24 cellular contexts compared by ENCODE assay signal in genomic region chr1:64251971-64252370, GRCh38. TPM values are rescaled to one million over a fixed set of nuclear protein-coding genes. Genes with fewer than 3 reads are reported as not detected.
DNase-seq lines count a peak whose midpoint lies in the region; ATAC-seq, FAIRE-seq and TF ChIP-seq lines count a peak whose summit lies in the region.
"Had no signal": no experiment of that assay in that cellular context is flagged by ENCODE, and none has a peak within 500 bp of the region (broad histone marks: within the 10 kb centered on the region; RNA-seq: fewer than 3 reads in every experiment).

No MANE protein-coding gene starts in this region.

- no peaks in the 10 kb centered on the region for H3K9me2 ChIP-seq in PC-3 (replicated peaks; ENCODE audit: low read length)

- POLR2A ChIA-PET in PC-3 (lab: Charles Lee; ENCODE audit: unreplicated experiment), result no interaction called here

- FAIRE-seq in D721Med (lab: Jason Lieb, UNC), result no peak

- no peaks in the 10 kb centered on the region for H3K4me1 ChIP-seq in PC-3 (ENCODE audit: insufficient read depth, low read length)
- H3K4me1 ChIP-seq: breast epithelium had no signal

- H3K79me2 ChIP-seq in PC-3 (ENCODE audit: low read length), result no peaks in the 10 kb centered on the region

- H3F3A ChIP-seq in PC-3 (ENCODE audit: low read length, unreplicated experiment), result no peaks in the 10 kb centered on the region

- DNase-seq in NCI-H82 (lab: John Stamatoyannopoulos, UW) (peak; percentile 22), NCI-H82 treated with DMSO at 0.1 percent for 48 hours (lab: John Stamatoyannopoulos, UW; ENCODE audit: unreplicated experiment) (no peak), PC-3 (no peak), epithelial cell of proximal tubule (ENCODE audit: low read depth) (no peak), D721Med (ENCODE audit: insufficient read length, low spot score) (no peak), omental fat pad (ENCODE audit: low spot score) (no peak)
- DNase-seq in activated naive CD4-positive, alpha-beta T cell treated with anti-CD3 and anti-CD28 coated beads for 36 hours, result no peak
- DNase-seq: ACHN; activated CD4-positive, alpha-beta memory T cell treated with anti-CD3 and anti-CD28 coated beads for 36 hours; activated T-cell treated with anti-CD3 and anti-CD28 coated beads, Interleukin-2, amount 50 U/mL, for 4 hours; CD4-positive, alpha-beta T cell; DND-41; left cardiac atrium; NCI-H2081 treated with DMSO at 0.1 percent for 48 hours; NCI-H748 treated with DMSO at 0.1 percent for 48 hours; retina; RPMI8226; stimulated activated naive CD8-positive, alpha-beta T cell treated with anti-CD3 and anti-CD28 coated beads, Interleukin-15, Interleukin-2, amounts not matched to agents 100 U/mL and 50 U/mL, for 24 hours; trophoblast cell had no signal

- no peaks in the 10 kb centered on the region for H4K20me1 ChIP-seq in PC-3 (ENCODE audit: low read length)

- BruUV-seq in PC-3 (replicated peaks; lab: Mats Ljungman, UMichigan), result no TSS peak

- H3K27ac ChIP-seq in PC-3 (ENCODE audit: low read length), result no peak overlapping the region
- H3K27ac ChIP-seq: breast epithelium had no signal

- H3K4me1 Mint-ChIP-seq in activated naive CD4-positive, alpha-beta T cell treated with anti-CD3 and anti-CD28 coated beads for 36 hours (ENCODE audit: low read depth), result no peaks in the 10 kb centered on the region
- H3K4me1 Mint-ChIP-seq: IgD-negative memory B cell had no signal

- no peak overlapping the region for H3K4me2 ChIP-seq in PC-3 (ENCODE audit: low read length)

- no peak overlapping the region for H3K4me3 Mint-ChIP-seq in activated naive CD4-positive, alpha-beta T cell treated with anti-CD3 and anti-CD28 coated beads for 36 hours
- H3K4me3 Mint-ChIP-seq: activated CD4-positive, alpha-beta memory T cell treated with anti-CD3 and anti-CD28 coated beads for 36 hours; activated naive CD8-positive, alpha-beta T cell; activated T-cell treated with anti-CD3 and anti-CD28 coated beads, Interleukin-2, amount 50 U/mL, for 4 hours; CD4-positive, alpha-beta T cell; IgD-negative memory B cell had no signal

- intact Hi-C loops in PC-3 (cut with micrococcal nuclease), result no loop called here
- intact Hi-C loops in activated naive CD4-positive, alpha-beta T cell treated with anti-CD3 and anti-CD28 coated beads for 36 hours (cut with micrococcal nuclease), result no loop called here

- H3K9ac ChIP-seq in PC-3 (ENCODE audit: low read length), result no peak overlapping the region

- no peak; the same call in 1 of the 2 replicates for ATAC-seq in PC-3
- no peak for ATAC-seq in GM21717 (IDR thresholded peaks at IDR 0.05; ENCODE audit: unreplicated experiment)
- no peak for ATAC-seq in omental fat pad (ENCODE audit: low FRiP score)
- ATAC-seq: activated T-cell treated with anti-CD3 and anti-CD28 coated beads, Interleukin-2, amount 50 U/mL, for 4 hours; left cardiac atrium; stimulated activated naive CD8-positive, alpha-beta T cell treated with anti-CD3 and anti-CD28 coated beads, Interleukin-15, Interleukin-2, amounts not matched to agents 100 U/mL and 50 U/mL, for 24 hours had no signal

- H3K27me3 ChIP-seq in PC-3 (ENCODE audit: low read length), result no peaks in the 10 kb centered on the region
- H3K27me3 ChIP-seq: breast epithelium had no signal

- no peak overlapping the region for H2AFZ ChIP-seq in PC-3 (ENCODE audit: low read length)

- no peak overlapping the region for H3K4me3 ChIP-seq in PC-3 (ENCODE audit: low read length)
- H3K4me3 ChIP-seq in epithelial cell of proximal tubule (ENCODE audit: low read depth, low read length), result no peak overlapping the region
- H3K4me3 ChIP-seq: breast epithelium had no signal

- H3K27me3 Mint-ChIP-seq in activated naive CD4-positive, alpha-beta T cell treated with anti-CD3 and anti-CD28 coated beads for 36 hours (ENCODE audit: low read depth), result peaks cover 15% of the 10 kb centered on the region

- no peaks in the 10 kb centered on the region for H3K36me3 ChIP-seq in PC-3 (ENCODE audit: low read depth, low read length)
- H3K36me3 ChIP-seq: breast epithelium had no signal

- H3K9me3 Mint-ChIP-seq in activated naive CD4-positive, alpha-beta T cell treated with anti-CD3 and anti-CD28 coated beads for 36 hours, result peaks cover 8% of the 10 kb centered on the region
- H3K9me3 Mint-ChIP-seq: activated CD4-positive, alpha-beta memory T cell treated with anti-CD3 and anti-CD28 coated beads for 36 hours; CD4-positive, alpha-beta T cell had no signal

- peak; percentile 43; the same call in 1 of the 2 replicates for TF ChIP-seq CTCF in PC-3 (conservative IDR thresholded peaks at IDR 0.05; ENCODE audit: low read depth, low read length)
- peak; percentile 29 for TF ChIP-seq CTCF in epithelial cell of proximal tubule (conservative IDR thresholded peaks at IDR 0.05; ENCODE audit: low read depth, low read length)
- TF ChIP-seq CTCF in D721Med (IDR thresholded peaks at IDR 0.05; ENCODE audit: insufficient read depth, missing control alignments), result no peak
- no peak for TF ChIP-seq CTCF in omental fat pad (IDR thresholded peaks at IDR 0.05)

- CTCF ChIA-PET in PC-3 (lab: Charles Lee), result no interaction called here
- CTCF ChIA-PET in activated naive CD4-positive, alpha-beta T cell treated with anti-CD3 and anti-CD28 coated beads for 36 hours (lab: Charles Lee), result interaction anchor here (0.6 kb wide), 1 partner anchor 67 kb away, joined by 3 read pairs; no protein-coding TSS in a partner anchor

- no peaks in the 10 kb centered on the region for H3K9me3 ChIP-seq in PC-3 (ENCODE audit: low read length)
- H3K9me3 ChIP-seq: breast epithelium had no signal

- H3K36me3 Mint-ChIP-seq in activated naive CD4-positive, alpha-beta T cell treated with anti-CD3 and anti-CD28 coated beads for 36 hours (ENCODE audit: low read depth), result no peaks in the 10 kb centered on the region
- H3K36me3 Mint-ChIP-seq: activated CD4-positive, alpha-beta memory T cell treated with anti-CD3 and anti-CD28 coated beads for 36 hours; IgD-negative memory B cell had no signal

- no peak overlapping the region for H3K27ac Mint-ChIP-seq in activated naive CD4-positive, alpha-beta T cell treated with anti-CD3 and anti-CD28 coated beads for 36 hours
- H3K27ac Mint-ChIP-seq: activated CD4-positive, alpha-beta memory T cell treated with anti-CD3 and anti-CD28 coated beads for 36 hours; activated naive CD8-positive, alpha-beta T cell; CD4-positive, alpha-beta T cell; IgD-negative memory B cell had no signal

RNA-seq across cellular contexts. Expression of gene UBE2U, which starts 48.5 kb away (rescaled TPM):
- total RNA-seq in PC-3 (2014; rRNA removed) (not detected in 2 replicates), epithelial cell of proximal tubule (not detected in 2 replicates), omental fat pad (not detected)
- not detected for total RNA-seq in activated naive CD4-positive, alpha-beta T cell treated with anti-CD3 and anti-CD28 coated beads for 36 hours
- total RNA-seq: activated CD4-positive, alpha-beta memory T cell treated with anti-CD3 and anti-CD28 coated beads for 36 hours; activated T-cell treated with anti-CD3 and anti-CD28 coated beads, Interleukin-2, amount 50 U/mL, for 4 hours; breast epithelium; CD4-positive, alpha-beta T cell; left cardiac atrium; mononuclear cell had no signal

Comparison
In these comparisons a context has a peak if more than half of its experiments do, and no peak if none do; other contexts are left out.
1. CTCF ChIP-seq: peak in PC-3 (single experiment) and epithelial cell of proximal tubule (single experiment); none in D721Med (single experiment) and omental fat pad (0 of 3).